Comparison of ENCODE assay signal across 8 cellular contexts in the genomic region with DNA sequence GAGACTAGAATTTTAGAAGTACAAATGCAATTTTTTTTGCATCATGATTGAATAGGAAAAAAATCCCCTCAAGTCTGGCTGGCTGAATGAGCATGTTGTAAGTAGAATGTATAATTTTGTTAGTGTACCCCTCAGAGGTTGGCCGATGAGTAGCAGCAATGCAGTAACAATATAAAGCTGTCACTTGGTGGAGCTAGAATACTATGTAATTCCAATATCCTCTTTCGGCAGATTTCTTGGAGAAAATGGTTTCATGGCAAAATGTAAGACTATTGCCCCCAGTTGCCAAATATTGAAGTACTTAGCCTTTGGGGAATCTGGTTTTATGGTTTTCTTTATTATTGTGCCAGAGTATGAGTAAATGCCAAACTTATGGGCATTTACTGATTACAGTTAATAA.
A peak's percentile ranks its signal among the peaks of the same experiment; 100 is the strongest.
DNase-seq lines count a peak whose midpoint lies in the region; ATAC-seq and TF ChIP-seq lines count a peak whose summit lies in the region.

No MANE protein-coding gene starts in this region.

- H3K27me3 Mint-ChIP-seq in activated naive CD4-positive, alpha-beta T cell treated with anti-CD3 and anti-CD28 coated beads, Interleukin-2, amount 10 ng/mL, durations not matched to agents 7 days and 5 days: no peaks in the 10 kb centered on the region

- in situ Hi-C loops in T47D (cut with HindIII; ENCODE audit: low pct_unique_long_range_greater_than_20kb, low sequenced_read_pairs): no loop called here

- H3K27ac Mint-ChIP-seq in activated naive CD4-positive, alpha-beta T cell treated with anti-CD3 and anti-CD28 coated beads, Interleukin-2, amount 10 ng/mL, durations not matched to agents 7 days and 5 days: no peak overlapping the region

- no peak overlapping the region for H3K4me3 Mint-ChIP-seq in activated naive CD4-positive, alpha-beta T cell treated with anti-CD3 and anti-CD28 coated beads, Interleukin-2, amount 10 ng/mL, durations not matched to agents 7 days and 5 days

- H3K9me3 Mint-ChIP-seq in activated naive CD4-positive, alpha-beta T cell treated with anti-CD3 and anti-CD28 coated beads, Interleukin-2, amount 10 ng/mL, durations not matched to agents 7 days and 5 days: no peaks in the 10 kb centered on the region

- DNase-seq in NCI-H1092 treated with DMSO at 0.1 percent for 48 hours (lab: John Stamatoyannopoulos, UW) (peak; percentile 15), T47D (ENCODE audit: low read depth in 1 of 2, low spot score in 1 of 2) (peak; percentile 7 to 62), midbrain (lab: John Stamatoyannopoulos, UW) (peak; percentile 66)
- DNase-seq in activated naive CD4-positive, alpha-beta T cell treated with anti-CD3 and anti-CD28 coated beads, Interleukin-2, amount 10 ng/mL, durations not matched to agents 7 days and 5 days: no peak

- ATAC-seq in HG03045 (IDR thresholded peaks at IDR 0.05; ENCODE audit: unreplicated experiment) (no peak), HG03108 (IDR thresholded peaks at IDR 0.05; ENCODE audit: unreplicated experiment) (no peak), HG03135 (IDR thresholded peaks at IDR 0.05; ENCODE audit: unreplicated experiment) (no peak)

- H3K36me3 Mint-ChIP-seq in activated naive CD4-positive, alpha-beta T cell treated with anti-CD3 and anti-CD28 coated beads, Interleukin-2, amount 10 ng/mL, durations not matched to agents 7 days and 5 days: no peaks in the 10 kb centered on the region

- CTCF ChIA-PET in activated naive CD4-positive, alpha-beta T cell treated with anti-CD3 and anti-CD28 coated beads, Interleukin-2, amount 10 ng/mL, durations not matched to agents 7 days and 5 days (lab: Charles Lee): interaction anchor here (1.4 kb wide), 1 partner anchor 10 kb away, joined by 4 read pairs; no protein-coding TSS in a partner anchor

- no peaks in the 10 kb centered on the region for H3K4me1 Mint-ChIP-seq in activated naive CD4-positive, alpha-beta T cell treated with anti-CD3 and anti-CD28 coated beads, Interleukin-2, amount 10 ng/mL, durations not matched to agents 7 days and 5 days

- TF ChIP-seq CTCF in GM12874 (IDR thresholded peaks at IDR 0.05; ENCODE audit: insufficient read depth, low read depth, low read length): 0 out of 2 replicates have a peak, but pooled peaks have one; percentile 25
